ENCODE assay signal across 17 cellular contexts in genomic region chr5:150521939-150522503, GRCh38. TPM values are rescaled to one million over a fixed set of nuclear protein-coding genes. Genes with fewer than 3 reads are reported as not detected.
DNase-seq lines count a peak whose midpoint lies in the region; ATAC-seq, FAIRE-seq and TF ChIP-seq lines count a peak whose summit lies in the region.
"Had no signal": no experiment of that assay in that cellular context is flagged by ENCODE, and none has a peak within 500 bp of the region (broad histone marks: within the 10 kb centered on the region; RNA-seq: fewer than 3 reads in every experiment).

No MANE protein-coding gene starts in this region.

- DNase-seq in K562 (ENCODE audit: extremely low read depth in 1 of 4, low spot score in 3 of 4) (no peak), right lobe of liver (peak in 1 of 3 donors; percentile 45), substantia nigra (lab: John Stamatoyannopoulos, UW) (no peak), NCI-H2171 treated with DMSO at 0.1 percent for 48 hours (lab: John Stamatoyannopoulos, UW) (no peak), NCI-H526 (lab: John Stamatoyannopoulos, UW) (no peak), adrenal gland (no peak)
- DNase-seq: activated CD8-positive, alpha-beta T cell treated with anti-CD3 and anti-CD28 coated beads for 36 hours; activated naive CD8-positive, alpha-beta T cell treated with anti-CD3 and anti-CD28 coated beads, Interleukin-2, amount 10 ng/mL, durations not matched to agents 7 days and 5 days; cerebellar nuclear complex; foreskin fibroblast; mesenchymal stem cell; NCI-H526 treated with DMSO at 0.1 percent for 48 hours; stimulated activated CD4-positive, alpha-beta T cell treated with anti-CD3 and anti-CD28 coated beads, Interleukin-4, amount 100 ng/mL, for 1 hour; testis had no signal

- no peak for FAIRE-seq in K562 (lab: Jason Lieb, UNC)
- FAIRE-seq: RCC 7860 had no signal

- H3K9ac ChIP-seq in HUES64 (ENCODE audit: low read depth, low read length) (no peak overlapping the region), K562 (ENCODE audit: insufficient read depth in 1 of 2, low read depth in 2 of 2, low read length in 2 of 2) (peak overlapping the region in 1 of 2 experiments; percentile 72; a peak in 1 of 4 replicates)

- H3K4me3 ChIP-seq in HUES64 (ENCODE audit: low read length) (no peak overlapping the region), K562 (no peak overlapping the region), right lobe of liver (no peak overlapping the region), adrenal gland (no peak overlapping the region)
- H3K4me3 ChIP-seq: testis had no signal

- in situ Hi-C loops in K562 (cut with MboI), result no loop called here

- H3K9me3 ChIP-seq in HUES64 (ENCODE audit: insufficient read depth, low read depth, low read length), result no peaks in the 10 kb centered on the region
- no peaks in the 10 kb centered on the region for H3K9me3 ChIP-seq in K562 (replicated peaks; ENCODE audit: control insufficient read depth, insufficient read depth, low read depth, low read length)
- no peaks in the 10 kb centered on the region for H3K9me3 ChIP-seq in right lobe of liver
- no peaks in the 10 kb centered on the region for H3K9me3 ChIP-seq in adrenal gland (replicated peaks in 1 of 3)
- H3K9me3 ChIP-seq: testis had no signal

- intact Hi-C loops in K562 (cut with micrococcal nuclease) (loop anchor here (5.0 kb wide), 1 partner anchor 35 kb away; no protein-coding TSS in a partner anchor), right lobe of liver (cut with DNase I) (loop anchor here in 1 of 2 donors (5.0 kb wide), 1 partner anchor 35 kb away; no protein-coding TSS in a partner anchor), adrenal gland (cut with DNase I) (no loop called here)

- 0 out of 2 replicates have a peak overlapping the region, but pooled peaks have one; percentile 3 for H3K27ac ChIP-seq in HUES64 (ENCODE audit: low read depth, low read length)
- no peak overlapping the region for H3K27ac ChIP-seq in K562 (ENCODE audit: extremely low read depth, low read depth, low read length)
- peak overlapping the region; percentile 57 to 93 (median 72) for H3K27ac ChIP-seq in right lobe of liver
- H3K27ac ChIP-seq in substantia nigra (ENCODE audit: low read depth, low read length, poor library complexity, severe bottlenecking), result peak overlapping the region; percentile 87
- peak overlapping the region in 1 of 5 donors; percentile 51 for H3K27ac ChIP-seq in adrenal gland
- H3K27ac ChIP-seq: C4-2B had no signal

- ATAC-seq in K562, result no peak
- ATAC-seq in right lobe of liver, result no peak
- ATAC-seq: activated CD8-positive, alpha-beta T cell treated with anti-CD3 and anti-CD28 coated beads for 36 hours had no signal

- H3K4me1 ChIP-seq in HUES64 (ENCODE audit: insufficient read depth, low read length), result peaks cover 30% of the 10 kb centered on the region
- peaks cover 15 to 37% of the 10 kb centered on the region in 2 experiments for H3K4me1 ChIP-seq in K562 (replicated peaks in 1 of 2; ENCODE audit: control insufficient read depth in 2 of 2, insufficient read depth in 2 of 2, low read length in 2 of 2)
- peaks cover 0 to 99% (median 59%) of the 10 kb centered on the region in 4 donors for H3K4me1 ChIP-seq in right lobe of liver
- peaks cover 38 to 58% of the 10 kb centered on the region in 2 donors for H3K4me1 ChIP-seq in adrenal gland (replicated peaks in 1 of 2)

- H3K27me3 ChIP-seq in HUES64 (ENCODE audit: insufficient read depth, low read length), result no peaks in the 10 kb centered on the region
- no peaks in the 10 kb centered on the region for H3K27me3 ChIP-seq in K562 (ENCODE audit: control insufficient read depth in 2 of 2, insufficient read depth in 2 of 2, low read length in 2 of 2)
- no peaks in the 10 kb centered on the region for H3K27me3 ChIP-seq in right lobe of liver
- no peaks in the 10 kb centered on the region for H3K27me3 ChIP-seq in adrenal gland
- H3K27me3 ChIP-seq: testis had no signal

- BruUV-seq in K562 (replicated peaks; lab: Mats Ljungman, UMichigan), result no TSS peak

- TF ChIP-seq POLR2A in K562 (conservative IDR thresholded peaks at IDR 0.05) (no peak), right lobe of liver (IDR thresholded peaks at IDR 0.05) (no peak), adrenal gland (IDR thresholded peaks at IDR 0.05) (no peak)

- no peak overlapping the region for H3K4me2 ChIP-seq in K562 (ENCODE audit: insufficient read depth, low read length)

- H4K20me1 ChIP-seq in K562 (replicated peaks; ENCODE audit: control insufficient read depth, insufficient read depth, low read length), result peaks cover 37% of the 10 kb centered on the region

- peaks cover 14% of the 10 kb centered on the region for H3K9me1 ChIP-seq in K562 (ENCODE audit: control insufficient read depth, insufficient read depth, low read length)

- TF ChIP-seq EP300 in K562 (IDR thresholded peaks at IDR 0.05; ENCODE audit: low read length), result no peak

- POLR2A ChIA-PET in K562 (lab: Yijun Ruan, JAX), result interaction anchor here (0.6 kb wide), 1 partner anchor 12 kb away, joined by 3 read pairs; no protein-coding TSS in a partner anchor

- H3K36me3 ChIP-seq in HUES64 (ENCODE audit: insufficient read depth, low read length) (peaks cover 15% of the 10 kb centered on the region), K562 (ENCODE audit: control insufficient read depth, insufficient read depth, low read length) (peaks cover 33% of the 10 kb centered on the region), right lobe of liver (peaks cover 0 to 21% (median 5%) of the 10 kb centered on the region in 4 donors), adrenal gland (replicated peaks in 1 of 2) (peaks cover 0 to 11% of the 10 kb centered on the region in 2 donors)

- TF ChIP-seq CTCF in K562 (IDR thresholded peaks at IDR 0.05 in 2 of 3, conservative IDR thresholded peaks at IDR 0.05 in 1 of 3; ENCODE audit: insufficient read depth in 2 of 3, low read depth in 1 of 3, low read length in 3 of 3), result no peak
- no peak for TF ChIP-seq CTCF in right lobe of liver (IDR thresholded peaks at IDR 0.05)
- no peak for TF ChIP-seq CTCF in adrenal gland (IDR thresholded peaks at IDR 0.05)

- CTCF ChIA-PET in K562 (lab: Yijun Ruan, JAX; ENCODE audit: low intra/inter-chr PET ratio), result interaction anchor here (3.0 kb wide), 1 partner anchor 63 kb away, joined by 25 read pairs; no protein-coding TSS in a partner anchor

- no peak overlapping the region for H2AFZ ChIP-seq in K562 (ENCODE audit: low read depth, low read length)

- 92% methylated on average over 11 of the region's 11 CpGs for WGBS in HUES64
- WGBS in K562 (ENCODE audit: insufficient coverage, low coverage, missing lambda C conversion rate), result 81% methylated on average over 11 of the region's 11 CpGs
- WGBS in right lobe of liver (ENCODE audit: insufficient coverage, low coverage, low lambda C conversion rate, missing lambda C conversion rate), result 37% methylated on average over 7 of the region's 11 CpGs
- WGBS in adrenal gland, 4 donors, result 93 to 96% (median 94%) methylated on average over 8 to 11 of the region's 11 CpGs

- peaks cover 45% of the 10 kb centered on the region for H3K79me2 ChIP-seq in K562 (ENCODE audit: control insufficient read depth, insufficient read depth, low read length)

- no peak for TF ChIP-seq RAD21 in K562 (CRISPR knock-in tag; conservative IDR thresholded peaks at IDR 0.05 in 1 of 2, IDR thresholded peaks at IDR 0.05 in 1 of 2)

TF ChIP-seq in K562, 482 proteins besides CTCF, POLR2A, EP300 and RAD21 (continues in another document):
- TF ChIP-seq SMARCA4 (IDR thresholded peaks at IDR 0.05) (no peak), ZNF830 (CRISPR knock-in tag; IDR thresholded peaks at IDR 0.05) (no peak), DMBX1 (CRISPR knock-in tag; IDR thresholded peaks at IDR 0.05; ENCODE audit: borderline replicate concordance) (no peak), NR4A1 (CRISPR knock-in tag; IDR thresholded peaks at IDR 0.05) (no peak), NR4A1 (tag; IDR thresholded peaks at IDR 0.05) (no peak), ZFPM2 (CRISPR knock-in tag; IDR thresholded peaks at IDR 0.05) (no peak), CHD4 (IDR thresholded peaks at IDR 0.05; ENCODE audit: insufficient read depth, insufficient replicate concordance, low read depth, low read length, poor library complexity, severe bottlenecking) (peak; percentile 69), ADNP (tag; IDR thresholded peaks at IDR 0.05) (peak; percentile 81)

RNA-seq across cellular contexts. Expression of gene NDST1, which starts 14.1 kb away (rescaled TPM):
- polyA plus RNA-seq in HUES64 (2013, experiment 1 of 2), result 34.7 TPM
- 33.9 TPM for polyA plus RNA-seq in HUES64 (2013, experiment 2 of 2)
- 39.5 and 84.3 TPM in 2 replicates for total RNA-seq in K562 (2011; cell fraction: chromatin; rRNA removed; ENCODE audit: low replicate concordance)
- 40.4 and 42.6 TPM in 2 replicates for total RNA-seq in K562 (2011; cell fraction: nucleolus; rRNA removed)
- total RNA-seq in K562 (2011; cell fraction: nucleoplasm; rRNA removed), result 43.0 and 46.6 TPM in 2 replicates
- total RNA-seq in K562 (2014; rRNA removed) (14.0 and 15.3 TPM in 2 replicates), K562 (2014; rRNA removed; fragmentation: Illumina TruSeq; extraction: Trizol) (7.4 and 8.7 TPM in 2 replicates), K562 (2015; rRNA removed; fragmentation: Illumina TruSeq; extraction: Trizol) (9.9 and 11.5 TPM in 2 replicates), K562 (2021) (43.2 and 47.9 TPM in 2 replicates), right lobe of liver (10 to 100 TPM; 38.1 to 97.5 (median 76.0) TPM), adrenal gland (100 to 1,000 TPM in 6 of 8 donors, 10 to 100 TPM in 2; 80.7 to 154 (median 106) TPM)
- polyA plus RNA-seq in K562 (2011; rRNA removed) (9.7 and 17.1 TPM in 2 replicates), K562 (2014; fragmentation: Illumina TruSeq; extraction: Trizol) (18.4 and 19.9 TPM in 2 replicates), K562 (2014; fragmentation: Nextera tagmentation; extraction: Ambion mirVana) (under 1 TPM; 0.38 to 0.39 TPM), K562 (2014; rRNA removed) (12.0 and 14.1 TPM in 2 replicates), adrenal gland (10 to 100 TPM in 2 of 3 donors, 1 to 10 TPM in 1; 9.6 to 37.5 (median 21.1) TPM)
- 13.1 and 18.3 TPM in 2 replicates for polyA plus RNA-seq in K562 (2011; cell fraction: cytosol; rRNA removed)
- polyA plus RNA-seq in K562 (2011; cell fraction: nucleus; rRNA removed), result 28.2 and 31.3 TPM in 2 replicates
- polyA plus RNA-seq in K562 (2012), result 14.9 and 22.7 TPM in 2 replicates
- polyA minus RNA-seq in K562 (2011; rRNA and poly(A)+ RNA removed), result 14.5 and 17.3 TPM in 2 replicates
- polyA minus RNA-seq in K562 (2011; cell fraction: cytosol; rRNA and poly(A)+ RNA removed), result 19.3 and 27.4 TPM in 2 replicates
- 12.3 and 21.3 TPM in 2 replicates for polyA minus RNA-seq in K562 (2011; cell fraction: nucleus; rRNA and poly(A)+ RNA removed)
